7 cellular contexts compared by ENCODE assay signal in the genomic region with DNA sequence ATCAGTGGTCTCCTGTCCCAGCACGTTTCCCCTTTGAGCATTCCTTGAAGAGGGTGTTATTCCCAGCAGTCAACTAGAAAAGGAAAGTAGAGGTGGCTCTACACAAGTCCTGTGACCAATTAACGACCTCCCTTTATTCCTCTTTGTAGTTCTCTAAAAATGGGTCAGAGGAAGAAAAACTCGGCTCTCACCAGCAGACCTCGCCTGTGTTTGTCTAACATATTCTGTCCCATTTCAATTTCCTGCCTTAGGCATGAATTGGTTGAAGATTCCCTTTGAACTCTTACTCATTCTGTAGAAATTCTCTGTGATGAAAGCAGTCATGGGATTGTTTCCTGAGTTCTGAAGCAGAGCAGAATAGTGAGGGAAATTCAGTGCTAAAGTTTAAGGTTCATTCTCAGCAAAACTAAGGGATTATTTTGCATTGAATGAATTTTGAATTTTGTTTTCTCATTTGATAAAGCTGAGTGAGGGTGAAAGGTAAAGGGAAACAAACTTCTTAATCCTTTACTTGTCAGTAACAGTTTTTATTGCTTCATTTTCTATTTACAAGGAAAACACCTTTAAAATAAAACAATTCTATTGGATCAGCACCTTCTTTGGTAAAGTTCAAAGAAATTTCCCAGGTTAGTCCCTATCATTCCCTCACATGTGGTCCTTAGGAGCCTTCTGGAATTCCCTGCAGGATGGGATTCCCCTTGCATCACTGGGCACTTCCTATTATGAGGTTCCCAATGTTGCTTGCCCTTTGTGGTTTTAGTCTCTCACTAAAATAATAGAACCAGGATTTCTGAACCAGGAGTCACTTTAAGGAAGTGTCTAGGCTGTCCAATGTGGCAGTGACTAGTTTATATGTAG.
DNase-seq lines count a peak whose midpoint lies in the region; ATAC-seq and TF ChIP-seq lines count a peak whose summit lies in the region.

No MANE protein-coding gene starts in this region.

- TF ChIP-seq POLR2A in stomach (IDR thresholded peaks at IDR 0.05): no peak
- TF ChIP-seq POLR2A in ovary (IDR thresholded peaks at IDR 0.05): no peak

- intact Hi-C loops in stomach (cut with DNase I; ENCODE audit: low total_unique reads) (no loop called here), ovary (cut with DNase I) (no loop called here)

- peak overlapping the region; percentile 49 for H3K27ac Mint-ChIP-seq in activated T-helper 17 cell treated with anti-CD3 and anti-CD28 coated beads, Interleukin-2, amount 50 U/mL, for 72 hours

- no peak overlapping the region for H3K4me3 ChIP-seq in HEK293 (ENCODE audit: low read depth, low read length)
- no peak overlapping the region for H3K4me3 ChIP-seq in stomach
- no peak overlapping the region for H3K4me3 ChIP-seq in ovary

- POLR2A ChIA-PET in HEK293 (lab: Yijun Ruan, JAX): no interaction called here

- peak; percentile 29 for ATAC-seq in activated T-helper 17 cell treated with anti-CD3 and anti-CD28 coated beads, Interleukin-2, amount 50 U/mL, for 72 hours (replicated peaks)

- H3K36me3 ChIP-seq in HEK293 (ENCODE audit: control insufficient read depth in 2 of 2, insufficient read depth in 1 of 2, low read length in 2 of 2) (no peaks in the 10 kb centered on the region), stomach (no peaks in the 10 kb centered on the region), ovary (no peaks in the 10 kb centered on the region)

- H3K4me1 Mint-ChIP-seq in activated T-helper 17 cell treated with anti-CD3 and anti-CD28 coated beads, Interleukin-2, amount 50 U/mL, for 72 hours: peaks cover 26% of the 10 kb centered on the region

- H3K9me3 Mint-ChIP-seq in activated T-helper 17 cell treated with anti-CD3 and anti-CD28 coated beads, Interleukin-2, amount 50 U/mL, for 72 hours: no peaks in the 10 kb centered on the region

- H3K4me1 ChIP-seq in HEK293 (ENCODE audit: control insufficient read depth, insufficient read depth, low read length): peaks cover 11% of the 10 kb centered on the region
- H3K4me1 ChIP-seq in stomach: peaks cover 0 to 29% (median 14%) of the 10 kb centered on the region in 4 donors
- H3K4me1 ChIP-seq in ovary (ENCODE audit: insufficient read depth): peaks cover 3% of the 10 kb centered on the region

- no peak for TF ChIP-seq EP300 in stomach (IDR thresholded peaks at IDR 0.05)
- no peak for TF ChIP-seq EP300 in ovary (IDR thresholded peaks at IDR 0.05)

- H3K27ac ChIP-seq in HEK293 (ENCODE audit: extremely low read depth, low read depth, low read length): no peak overlapping the region
- peak overlapping the region in 3 of 5 donors; percentile 24 to 52 (median 39) for H3K27ac ChIP-seq in stomach
- no peak overlapping the region for H3K27ac ChIP-seq in ovary

- H3K9me3 ChIP-seq in HEK293 (ENCODE audit: control insufficient read depth, insufficient read depth, low read depth, low read length): no peaks in the 10 kb centered on the region
- no peaks in the 10 kb centered on the region for H3K9me3 ChIP-seq in stomach
- no peaks in the 10 kb centered on the region for H3K9me3 ChIP-seq in ovary

- DNase-seq in hepatic stellate cell (ENCODE audit: low spot score) (peak; percentile 67), stomach (no peak), NCI-H2029 (lab: John Stamatoyannopoulos, UW) (no peak), ovary (no peak)
- DNase-seq in activated naive CD4-positive, alpha-beta T cell (lab: John Stamatoyannopoulos, UW): no peak

- CTCF ChIA-PET in HEK293 (lab: Yijun Ruan, JAX): interaction anchor here (0.7 kb wide), 1 partner anchor 518 kb away, joined by 4 read pairs; no protein-coding TSS in a partner anchor

- H3K36me3 Mint-ChIP-seq in activated T-helper 17 cell treated with anti-CD3 and anti-CD28 coated beads, Interleukin-2, amount 50 U/mL, for 72 hours (ENCODE audit: low read depth): no peaks in the 10 kb centered on the region

- peak overlapping the region; percentile 38 for H3K4me3 Mint-ChIP-seq in activated T-helper 17 cell treated with anti-CD3 and anti-CD28 coated beads, Interleukin-2, amount 50 U/mL, for 72 hours

- H3K27me3 ChIP-seq in stomach (no peaks in the 10 kb centered on the region), ovary (no peaks in the 10 kb centered on the region)

- TF ChIP-seq CTCF in HEK293 (tag by site-specific recombination; IDR thresholded peaks at IDR 0.05) (no peak), stomach (IDR thresholded peaks at IDR 0.05) (no peak), ovary (IDR thresholded peaks at IDR 0.05) (no peak)

- no peaks in the 10 kb centered on the region for H3K27me3 Mint-ChIP-seq in activated T-helper 17 cell treated with anti-CD3 and anti-CD28 coated beads, Interleukin-2, amount 50 U/mL, for 72 hours

- WGBS in stomach, 5 donors: 32 to 39% (median 36%) methylated on average over 4 of the region's 4 CpGs
- 42 to 60% (median 51%) methylated on average over 4 of the region's 4 CpGs for WGBS in ovary, 3 donors

TF ChIP-seq in HEK293, 187 proteins besides CTCF, POLR2A, EP300 and RAD21:
- TF ChIP-seq PRDM1 (tag by site-specific recombination; IDR thresholded peaks at IDR 0.05): 0 out of 2 replicates have a peak, but pooled peaks have one; percentile 25
- TF ChIP-seq ZNF645 (tag by site-specific recombination; IDR thresholded peaks at IDR 0.05): no peak

Comparison
In these comparisons a context has a peak if more than half of its experiments do, and no peak if none do; other contexts are left out.
1. H3K27ac ChIP-seq: peak in stomach (3 of 5); none in HEK293 (single experiment) and ovary (0 of 2).